24 cellular contexts compared by ENCODE assay signal in the genomic region with DNA sequence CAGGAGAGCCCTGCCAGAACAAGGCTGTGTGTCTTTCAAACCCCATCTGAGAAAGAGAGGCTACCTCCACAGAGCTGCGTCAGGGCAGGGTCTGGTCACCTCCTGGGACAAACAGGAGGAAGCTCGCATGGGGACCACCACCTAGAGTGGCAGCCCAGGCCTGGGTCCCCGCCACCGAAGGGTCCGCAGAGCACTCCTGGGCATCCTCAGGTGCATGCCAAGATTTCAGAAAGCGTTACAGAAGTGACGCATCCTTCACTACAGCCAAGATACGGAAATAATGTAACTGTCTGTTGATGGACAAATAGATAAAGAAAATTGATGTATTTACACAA.
"Had no signal": no experiment of that assay in that cellular context is flagged by ENCODE, and none has a peak within 500 bp of the region (broad histone marks: within the 10 kb centered on the region; RNA-seq: fewer than 3 reads in every experiment).

No MANE protein-coding gene starts in this region.

- H3K27ac Mint-ChIP-seq: activated naive CD4-positive, alpha-beta T cell treated with anti-CD3 and anti-CD28 coated beads, Interleukin-2, amount 50 U/mL, for 72 hours; activated T-cell treated with anti-CD3 and anti-CD28 coated beads, Interleukin-2, amount 50 U/mL, for 72 hours; mesothelial cell of epicardium had no signal

- H3K9me3 ChIP-seq: breast epithelium, thoracic aorta had no signal

- H3K36me3 ChIP-seq: breast epithelium, WERI-Rb-1 had no signal

- H3K4me1 Mint-ChIP-seq: mesothelial cell of epicardium had no signal

- H3K9me3 Mint-ChIP-seq: activated naive CD4-positive, alpha-beta T cell treated with anti-CD3 and anti-CD28 coated beads, Interleukin-2, amount 50 U/mL, for 72 hours; activated T-cell treated with anti-CD3 and anti-CD28 coated beads, Interleukin-2, amount 50 U/mL, for 72 hours; central memory CD8-positive, alpha-beta T cell; mesothelial cell of epicardium; naive B cell; nephron progenitor cell had no signal

- DNase-seq: activated CD4-positive, alpha-beta T cell treated with anti-CD3 and anti-CD28 coated beads for 48 hours; activated CD4-positive, alpha-beta T cell treated with anti-CD3 and anti-CD28 coated beads, Interleukin-2, amount 50 U/mL, for 48 hours; activated naive CD4-positive, alpha-beta T cell; activated T-cell treated with anti-CD3 and anti-CD28 coated beads for 4 hours; activated T-cell treated with anti-CD3 and anti-CD28 coated beads, Interleukin-2, amount 50 U/mL, for 72 hours; dermis blood vessel endothelial cell; effector CD4-positive, alpha-beta T cell; left ventricle myocardium superior; naive B cell; nephron progenitor cell; right cardiac atrium; stimulated activated naive CD4-positive, alpha-beta T cell treated with Interleukin-2 at 50 U/mL for 16 hours; T-helper 1 cell; T-helper 9 cell; trophoblast cell; WERI-Rb-1 had no signal

- H3K4me3 Mint-ChIP-seq: activated T-cell treated with anti-CD3 and anti-CD28 coated beads, Interleukin-2, amount 50 U/mL, for 72 hours; central memory CD8-positive, alpha-beta T cell; mesothelial cell of epicardium; nephron progenitor cell had no signal

- H2AFZ ChIP-seq: hepatocyte had no signal

- H3K4me1 ChIP-seq: breast epithelium had no signal

- H3K27ac ChIP-seq: breast epithelium, epithelial cell of prostate, hepatocyte, thoracic aorta, WERI-Rb-1 had no signal

- H3K4me2 ChIP-seq: hepatocyte had no signal

- H3K4me3 ChIP-seq: breast epithelium, hepatocyte, thoracic aorta had no signal

- H3K27me3 ChIP-seq: breast epithelium, hepatocyte had no signal

- ATAC-seq: activated CD4-positive, CD25-positive, alpha-beta regulatory T cell treated with anti-CD3 and anti-CD28 coated beads, Interleukin-2, amount 50 U/mL, for 24 hours; left ventricle myocardium superior; right cardiac atrium had no signal

- H3K36me3 Mint-ChIP-seq: mesothelial cell of epicardium had no signal

- H3K79me2 ChIP-seq: hepatocyte had no signal
